Comparison of ENCODE assay signal across 11 cellular contexts in genomic region chr12:78118036-78118435, GRCh38.
A peak's percentile ranks its signal among the peaks of the same experiment; 100 is the strongest.
DNase-seq lines count a peak whose midpoint lies in the region; ATAC-seq and TF ChIP-seq lines count a peak whose summit lies in the region.
"Had no signal": no experiment of that assay in that cellular context is flagged by ENCODE, and none has a peak within 500 bp of the region (broad histone marks: within the 10 kb centered on the region; RNA-seq: fewer than 3 reads in every experiment).

No MANE protein-coding gene starts in this region.

- peak; percentile 13 for DNase-seq in DMS53 treated with DMSO at 0.1 percent for 48 hours (lab: John Stamatoyannopoulos, UW; ENCODE audit: unreplicated experiment)
- DNase-seq in HCEC 1CT: peak; percentile 6
- peak; percentile 27 for DNase-seq in SK-N-DZ (ENCODE audit: low spot score)
- DNase-seq in iPS-NIHi11 (ENCODE audit: low spot score): peak; percentile 32
- DNase-seq in GM13976 (ENCODE audit: low spot score): no peak
- no peak for DNase-seq in activated CD8-positive, alpha-beta memory T cell treated with anti-CD3 and anti-CD28 coated beads, Interleukin-2, amount 50 U/mL, for 4 hours
- DNase-seq in NCI-H446 (lab: John Stamatoyannopoulos, UW): no peak
- DNase-seq: activated naive CD8-positive, alpha-beta T cell treated with anti-CD3 and anti-CD28 coated beads, Interleukin-2, amount 10 ng/mL, durations not matched to agents 7 days and 5 days; NCI-H526 treated with DMSO at 0.1 percent for 48 hours; spleen had no signal

- in situ Hi-C loops in GM13976 (cut with MboI; ENCODE audit: low sequenced_read_pairs, unreplicated experiment): no loop called here

- no peak for TF ChIP-seq CTCF in GM13976 (IDR thresholded peaks at IDR 0.05; ENCODE audit: borderline replicate concordance, control extremely low read depth, extremely low read depth, insufficient read depth, missing control alignments)

- no peak for ATAC-seq in HG02763 (IDR thresholded peaks at IDR 0.05; ENCODE audit: unreplicated experiment)

Comparison
In these comparisons a context has a peak if more than half of its experiments do, and no peak if none do; other contexts are left out.
1. DNase-seq: peak in DMS53 treated with DMSO at 0.1 percent for 48 hours (single experiment), HCEC 1CT (single experiment), SK-N-DZ (single experiment) and iPS-NIHi11 (single experiment); none in GM13976 (single experiment), activated CD8-positive, alpha-beta memory T cell treated with anti-CD3 and anti-CD28 coated beads, Interleukin-2, amount 50 U/mL, for 4 hours (single experiment) and NCI-H446 (0 of 2).